Comparison of ENCODE assay signal across 38 cellular contexts in genomic region chr7:98863601-98864000, GRCh38. TPM values are rescaled to one million over a fixed set of nuclear protein-coding genes. Genes with fewer than 3 reads are reported as not detected.
"Had no signal": no experiment of that assay in that cellular context is flagged by ENCODE, and none has a peak within 500 bp of the region (broad histone marks: within the 10 kb centered on the region; RNA-seq: fewer than 3 reads in every experiment).

No MANE protein-coding gene starts in this region.

- H3K36me3 Mint-ChIP-seq: activated naive CD4-positive, alpha-beta T cell treated with anti-CD3 and anti-CD28 coated beads, Interleukin-2, amount 10 ng/mL, durations not matched to agents 7 days and 5 days; activated naive CD4-positive, alpha-beta T cell treated with anti-CD3 and anti-CD28 coated beads, Interleukin-2, amount 50 U/mL, for 24 hours; activated naive CD4-positive, alpha-beta T cell treated with anti-CD3 and anti-CD28 coated beads, Interleukin-2, amount 50 U/mL, for 72 hours; activated naive CD8-positive, alpha-beta T cell; activated naive CD8-positive, alpha-beta T cell treated with anti-CD3 and anti-CD28 coated beads for 36 hours; activated naive CD8-positive, alpha-beta T cell treated with anti-CD3 and anti-CD28 coated beads, Interleukin-2, amount 10 ng/mL, durations not matched to agents 7 days and 5 days had no signal

- H3K4me1 Mint-ChIP-seq: activated naive CD4-positive, alpha-beta T cell treated with anti-CD3 and anti-CD28 coated beads, Interleukin-2, amount 10 ng/mL, durations not matched to agents 7 days and 5 days; activated naive CD4-positive, alpha-beta T cell treated with anti-CD3 and anti-CD28 coated beads, Interleukin-2, amount 50 U/mL, for 24 hours; activated naive CD8-positive, alpha-beta T cell treated with anti-CD3 and anti-CD28 coated beads for 36 hours; activated naive CD8-positive, alpha-beta T cell treated with anti-CD3 and anti-CD28 coated beads, Interleukin-2, amount 10 ng/mL, durations not matched to agents 7 days and 5 days; activated naive CD8-positive, alpha-beta T cell treated with anti-CD3 and anti-CD28 coated beads, Interleukin-2, amount 50 U/mL, for 24 hours; activated T-helper 17 cell treated with anti-CD3 and anti-CD28 coated beads, Interleukin-2, amount 50 U/mL, for 72 hours; central memory CD8-positive, alpha-beta T cell had no signal

- H3K27ac ChIP-seq: adrenal gland, ascending aorta, body of pancreas, brain microvascular endothelial cell, breast epithelium, cardiac muscle cell had no signal

- H3K9me3 ChIP-seq: adrenal gland, ascending aorta, body of pancreas, breast epithelium had no signal

- ATAC-seq: activated naive CD4-positive, alpha-beta T cell treated with anti-CD3 and anti-CD28 coated beads, Interleukin-2, amount 50 U/mL, for 72 hours; activated naive CD8-positive, alpha-beta T cell treated with anti-CD3 and anti-CD28 coated beads, Interleukin-2, amount 50 U/mL, for 24 hours; activated T-cell treated with anti-CD3 and anti-CD28 coated beads, Interleukin-2, amount 50 U/mL, for 4 hours; activated T-cell treated with anti-CD3 and anti-CD28 coated beads, Interleukin-2, amount 50 U/mL, for 72 hours; activated T-helper 17 cell treated with anti-CD3 and anti-CD28 coated beads, Interleukin-2, amount 50 U/mL, for 72 hours; body of pancreas had no signal

- H3K4me1 ChIP-seq: adrenal gland, body of pancreas, breast epithelium had no signal

- DNase-seq: activated effector memory CD4-positive, alpha-beta T cell treated with anti-CD3 and anti-CD28 coated beads, Interleukin-2, amount 50 U/mL, for 16 hours; activated effector memory CD4-positive, alpha-beta T cell treated with Interleukin-2 at 50 U/mL for 16 hours; activated gamma-delta T cell; activated gamma-delta T cell treated with Interleukin-2 at 50 U/mL for 16 hours; activated naive CD4-positive, alpha-beta T cell; activated naive CD4-positive, alpha-beta T cell treated with anti-CD3 and anti-CD28 coated beads for 36 hours; activated naive CD4-positive, alpha-beta T cell treated with anti-CD3 and anti-CD28 coated beads, Interleukin-2, amount 10 ng/mL, durations not matched to agents 7 days and 5 days; activated naive CD4-positive, alpha-beta T cell treated with anti-CD3 and anti-CD28 coated beads, Interleukin-2, amount 50 U/mL, for 16 hours; activated naive CD4-positive, alpha-beta T cell treated with Interleukin-2 at 50 U/mL for 16 hours; activated naive CD8-positive, alpha-beta T cell treated with anti-CD3 and anti-CD28 coated beads for 36 hours; activated naive CD8-positive, alpha-beta T cell treated with anti-CD3 and anti-CD28 coated beads, Interleukin-2, amount 10 ng/mL, durations not matched to agents 7 days and 5 days; activated naive CD8-positive, alpha-beta T cell treated with anti-CD3 and anti-CD28 coated beads, Interleukin-2, amount 50 U/mL, for 24 hours; activated T-cell treated with anti-CD3 and anti-CD28 coated beads, Interleukin-2, amount 50 U/mL, for 4 hours; activated T-cell treated with anti-CD3 and anti-CD28 coated beads, Interleukin-2, amount 50 U/mL, for 48 hours; activated T-cell treated with anti-CD3 and anti-CD28 coated beads, Interleukin-2, amount 50 U/mL, for 72 hours; adrenal gland; amniotic stem cell; amygdala; anterior cingulate cortex; aorta; body of pancreas; brain microvascular endothelial cell; caudate nucleus; central memory CD4-positive, alpha-beta T cell; cerebellar nuclear complex had no signal

- H3K9me3 Mint-ChIP-seq: activated naive CD4-positive, alpha-beta T cell treated with anti-CD3 and anti-CD28 coated beads for 36 hours; activated naive CD4-positive, alpha-beta T cell treated with anti-CD3 and anti-CD28 coated beads, Interleukin-2, amount 10 ng/mL, durations not matched to agents 7 days and 5 days; activated naive CD4-positive, alpha-beta T cell treated with anti-CD3 and anti-CD28 coated beads, Interleukin-2, amount 50 U/mL, for 24 hours; activated naive CD4-positive, alpha-beta T cell treated with anti-CD3 and anti-CD28 coated beads, Interleukin-2, amount 50 U/mL, for 72 hours; activated naive CD8-positive, alpha-beta T cell treated with anti-CD3 and anti-CD28 coated beads for 36 hours; activated naive CD8-positive, alpha-beta T cell treated with anti-CD3 and anti-CD28 coated beads, Interleukin-2, amount 10 ng/mL, durations not matched to agents 7 days and 5 days; activated naive CD8-positive, alpha-beta T cell treated with anti-CD3 and anti-CD28 coated beads, Interleukin-2, amount 50 U/mL, for 24 hours; activated T-cell treated with anti-CD3 and anti-CD28 coated beads, Interleukin-2, amount 50 U/mL, for 4 hours; activated T-cell treated with anti-CD3 and anti-CD28 coated beads, Interleukin-2, amount 50 U/mL, for 72 hours; activated T-helper 1 cell treated with anti-CD3 and anti-CD28 coated beads, Interleukin-12 subunit alpha, Interleukin-12 subunit beta, Interleukin-2, Interleukin-4 antibody, amounts not matched to agents 30 ng/mL and 10 ng/mL and 1 ng/mL, durations not matched to agents 14 hours and 24 hours and 36 hours; activated T-helper 17 cell treated with anti-CD3 and anti-CD28 coated beads, Interleukin-2, amount 50 U/mL, for 72 hours; activated T-helper 2 cell treated with anti-CD3 and anti-CD28 coated beads, Interferon-gamma antibody, Interleukin-2, Interleukin-4, amounts not matched to agents 10 μg/mL and 5 μg/mL and 100 μg/mL, durations not matched to agents 14 hours and 24 hours and 36 hours; central memory CD8-positive, alpha-beta T cell had no signal

- H3K27ac Mint-ChIP-seq: activated naive CD4-positive, alpha-beta T cell treated with anti-CD3 and anti-CD28 coated beads for 36 hours; activated naive CD4-positive, alpha-beta T cell treated with anti-CD3 and anti-CD28 coated beads, Interleukin-2, amount 10 ng/mL, durations not matched to agents 7 days and 5 days; activated naive CD4-positive, alpha-beta T cell treated with anti-CD3 and anti-CD28 coated beads, Interleukin-2, amount 50 U/mL, for 24 hours; activated naive CD4-positive, alpha-beta T cell treated with anti-CD3 and anti-CD28 coated beads, Interleukin-2, amount 50 U/mL, for 72 hours; activated naive CD8-positive, alpha-beta T cell; activated naive CD8-positive, alpha-beta T cell treated with anti-CD3 and anti-CD28 coated beads for 36 hours; activated naive CD8-positive, alpha-beta T cell treated with anti-CD3 and anti-CD28 coated beads, Interleukin-2, amount 10 ng/mL, durations not matched to agents 7 days and 5 days; activated naive CD8-positive, alpha-beta T cell treated with anti-CD3 and anti-CD28 coated beads, Interleukin-2, amount 50 U/mL, for 24 hours; activated T-cell treated with anti-CD3 and anti-CD28 coated beads, Interleukin-2, amount 50 U/mL, for 72 hours; activated T-helper 1 cell treated with anti-CD3 and anti-CD28 coated beads, Interleukin-12 subunit alpha, Interleukin-12 subunit beta, Interleukin-2, Interleukin-4 antibody, amounts not matched to agents 30 ng/mL and 10 ng/mL and 1 ng/mL, durations not matched to agents 14 hours and 24 hours and 36 hours; activated T-helper 17 cell treated with anti-CD3 and anti-CD28 coated beads, Interleukin-2, amount 50 U/mL, for 72 hours; activated T-helper 2 cell treated with anti-CD3 and anti-CD28 coated beads, Interferon-gamma antibody, Interleukin-2, Interleukin-4, amounts not matched to agents 10 μg/mL and 5 μg/mL and 100 μg/mL, durations not matched to agents 14 hours and 24 hours and 36 hours; brain had no signal

- FAIRE-seq: astrocyte, bronchial epithelial cell had no signal

- H3K27me3 ChIP-seq: adrenal gland, ascending aorta, body of pancreas, breast epithelium had no signal

- H3K4me3 Mint-ChIP-seq: activated naive CD4-positive, alpha-beta T cell treated with anti-CD3 and anti-CD28 coated beads for 36 hours; activated naive CD4-positive, alpha-beta T cell treated with anti-CD3 and anti-CD28 coated beads, Interleukin-2, amount 10 ng/mL, durations not matched to agents 7 days and 5 days; activated naive CD4-positive, alpha-beta T cell treated with anti-CD3 and anti-CD28 coated beads, Interleukin-2, amount 50 U/mL, for 24 hours; activated naive CD8-positive, alpha-beta T cell; activated naive CD8-positive, alpha-beta T cell treated with anti-CD3 and anti-CD28 coated beads for 36 hours; activated naive CD8-positive, alpha-beta T cell treated with anti-CD3 and anti-CD28 coated beads, Interleukin-2, amount 10 ng/mL, durations not matched to agents 7 days and 5 days; activated naive CD8-positive, alpha-beta T cell treated with anti-CD3 and anti-CD28 coated beads, Interleukin-2, amount 50 U/mL, for 24 hours; activated T-cell treated with anti-CD3 and anti-CD28 coated beads, Interleukin-2, amount 50 U/mL, for 4 hours; activated T-cell treated with anti-CD3 and anti-CD28 coated beads, Interleukin-2, amount 50 U/mL, for 72 hours; activated T-helper 1 cell treated with anti-CD3 and anti-CD28 coated beads, Interleukin-12 subunit alpha, Interleukin-12 subunit beta, Interleukin-2, Interleukin-4 antibody, amounts not matched to agents 30 ng/mL and 10 ng/mL and 1 ng/mL, durations not matched to agents 14 hours and 24 hours and 36 hours; activated T-helper 17 cell treated with anti-CD3 and anti-CD28 coated beads, Interleukin-2, amount 50 U/mL, for 72 hours; brain; central memory CD8-positive, alpha-beta T cell had no signal

- H3K4me3 ChIP-seq: adrenal gland, ascending aorta, body of pancreas, breast epithelium, cardiac muscle cell had no signal

- H3K36me3 ChIP-seq: adrenal gland, brain microvascular endothelial cell, breast epithelium, cardiac muscle cell had no signal

RNA-seq across cellular contexts. Expression of gene TMEM130, which starts 6.2 kb away (rescaled TPM):
- total RNA-seq: activated naive CD4-positive, alpha-beta T cell treated with anti-CD3 and anti-CD28 coated beads, Interleukin-2, amount 50 U/mL, for 72 hours; activated naive CD8-positive, alpha-beta T cell treated with anti-CD3 and anti-CD28 coated beads for 36 hours; activated naive CD8-positive, alpha-beta T cell treated with anti-CD3 and anti-CD28 coated beads, Interleukin-2, amount 10 ng/mL, durations not matched to agents 7 days and 5 days; activated T-cell treated with anti-CD3 and anti-CD28 coated beads, Interleukin-2, amount 50 U/mL, for 4 hours; activated T-helper 17 cell treated with anti-CD3 and anti-CD28 coated beads, Interleukin-2, amount 50 U/mL, for 72 hours; activated T-helper 2 cell treated with anti-CD3 and anti-CD28 coated beads, Interferon-gamma antibody, Interleukin-2, Interleukin-4, amounts not matched to agents 10 μg/mL and 5 μg/mL and 100 μg/mL, durations not matched to agents 14 hours and 24 hours and 36 hours; bronchial epithelial cell had no signal
